Comparison of ENCODE assay signal across 9 cellular contexts in genomic region chr3:177781686-177782161, GRCh38.
DNase-seq lines count a peak whose midpoint lies in the region; ATAC-seq, FAIRE-seq and TF ChIP-seq lines count a peak whose summit lies in the region.
"Had no signal": no experiment of that assay in that cellular context is flagged by ENCODE, and none has a peak within 500 bp of the region (broad histone marks: within the 10 kb centered on the region; RNA-seq: fewer than 3 reads in every experiment).

No MANE protein-coding gene starts in this region.

- peaks cover 12% of the 10 kb centered on the region for H3K4me1 Mint-ChIP-seq in stimulated activated memory B cell treated with anti-CD40 and anti-IgM and Interleukin-4, amounts not matched to agents 10 μg/mL and 1 μg/mL and 100 μg/mL, for 72 hours
- peaks cover 23% of the 10 kb centered on the region for H3K4me1 Mint-ChIP-seq in activated naive CD8-positive, alpha-beta T cell treated with anti-CD3 and anti-CD28 coated beads, Interleukin-2, amount 50 U/mL, for 24 hours

- ATAC-seq in stimulated activated memory B cell treated with anti-CD40 and anti-IgM and Interleukin-4, amounts not matched to agents 10 μg/mL and 1 μg/mL and 100 μg/mL, for 72 hours, result no peak
- no peak for ATAC-seq in activated naive CD8-positive, alpha-beta T cell treated with anti-CD3 and anti-CD28 coated beads, Interleukin-2, amount 50 U/mL, for 24 hours

- POLR2A ChIA-PET in GM10248 (lab: Yijun Ruan, JAX), result no interaction called here

- H3K4me1 ChIP-seq in GM23248 (ENCODE audit: insufficient read depth), result peaks cover 21% of the 10 kb centered on the region

- H3K9me2 ChIP-seq in GM23248 (ENCODE audit: insufficient read depth), result no peaks in the 10 kb centered on the region

- DNase-seq in GM23248, result peak; percentile 24
- peak; percentile 88 for DNase-seq in iris pigment epithelial cell (ENCODE audit: low read depth)
- no peak for DNase-seq in SK-N-DZ (ENCODE audit: low spot score)
- DNase-seq in GM10248 (ENCODE audit: extremely low spot score), result no peak
- DNase-seq in urothelium cell line (ENCODE audit: low spot score), result no peak
- DNase-seq in activated naive CD8-positive, alpha-beta T cell treated with anti-CD3 and anti-CD28 coated beads, Interleukin-2, amount 50 U/mL, for 24 hours, result no peak
- DNase-seq: NCI-H774 had no signal

- WGBS in GM23248 (ENCODE audit: low coverage in 1 of 2, low lambda C conversion rate in 2 of 2, missing lambda C conversion rate in 2 of 2), 2 experiments, result 12 to 16% methylated on average over 3 of the region's 3 CpGs

- H3K27me3 ChIP-seq in GM23248 (replicated peaks; ENCODE audit: insufficient read depth), result no peaks in the 10 kb centered on the region

- H3K36me3 ChIP-seq in GM23248 (ENCODE audit: low read depth), result no peaks in the 10 kb centered on the region

- H3K9me3 Mint-ChIP-seq in stimulated activated memory B cell treated with anti-CD40 and anti-IgM and Interleukin-4, amounts not matched to agents 10 μg/mL and 1 μg/mL and 100 μg/mL, for 72 hours, result no peaks in the 10 kb centered on the region
- H3K9me3 Mint-ChIP-seq in activated naive CD8-positive, alpha-beta T cell treated with anti-CD3 and anti-CD28 coated beads, Interleukin-2, amount 50 U/mL, for 24 hours, result no peaks in the 10 kb centered on the region

- no peak overlapping the region for H3K4me3 Mint-ChIP-seq in stimulated activated memory B cell treated with anti-CD40 and anti-IgM and Interleukin-4, amounts not matched to agents 10 μg/mL and 1 μg/mL and 100 μg/mL, for 72 hours
- H3K4me3 Mint-ChIP-seq in activated naive CD8-positive, alpha-beta T cell treated with anti-CD3 and anti-CD28 coated beads, Interleukin-2, amount 50 U/mL, for 24 hours, result no peak overlapping the region

- no peak overlapping the region for H2AFZ ChIP-seq in GM23248

- H3K36me3 Mint-ChIP-seq in stimulated activated memory B cell treated with anti-CD40 and anti-IgM and Interleukin-4, amounts not matched to agents 10 μg/mL and 1 μg/mL and 100 μg/mL, for 72 hours, result no peaks in the 10 kb centered on the region
- no peaks in the 10 kb centered on the region for H3K36me3 Mint-ChIP-seq in activated naive CD8-positive, alpha-beta T cell treated with anti-CD3 and anti-CD28 coated beads, Interleukin-2, amount 50 U/mL, for 24 hours (ENCODE audit: low read depth)

- no peak for FAIRE-seq in urothelium cell line (lab: Jason Lieb, UNC)

- H3F3A ChIP-seq in GM23248 (ENCODE audit: insufficient read depth), result no peaks in the 10 kb centered on the region

- H3K9me3 ChIP-seq in GM23248 (ENCODE audit: low read depth), result no peaks in the 10 kb centered on the region

- no peak overlapping the region for H3K4me3 ChIP-seq in GM23248

- CTCF ChIA-PET in GM10248 (lab: Yijun Ruan, JAX), result no interaction called here

- no peaks in the 10 kb centered on the region for H3K79me2 ChIP-seq in GM23248 (ENCODE audit: insufficient read depth)

- no peak for TF ChIP-seq CTCF in GM10248 (IDR thresholded peaks at IDR 0.05; ENCODE audit: control extremely low read depth, extremely low read depth, low read depth, missing control alignments)

- no peak overlapping the region for H3K9ac ChIP-seq in GM23248

- H4K20me1 ChIP-seq in GM23248 (ENCODE audit: insufficient read depth), result no peaks in the 10 kb centered on the region

- H3K27ac Mint-ChIP-seq in stimulated activated memory B cell treated with anti-CD40 and anti-IgM and Interleukin-4, amounts not matched to agents 10 μg/mL and 1 μg/mL and 100 μg/mL, for 72 hours, result peak overlapping the region; percentile 42
- no peak overlapping the region for H3K27ac Mint-ChIP-seq in activated naive CD8-positive, alpha-beta T cell treated with anti-CD3 and anti-CD28 coated beads, Interleukin-2, amount 50 U/mL, for 24 hours

- no peak overlapping the region for H3K4me2 ChIP-seq in GM23248 (ENCODE audit: unreplicated experiment)

- in situ Hi-C loops in GM23248 (cut with MboI), result no loop called here

- H3K27ac ChIP-seq in GM23248 (no peak overlapping the region), angular gyrus (ENCODE audit: low read depth, low read length) (peak overlapping the region; percentile 4)

- H3K27me3 Mint-ChIP-seq in stimulated activated memory B cell treated with anti-CD40 and anti-IgM and Interleukin-4, amounts not matched to agents 10 μg/mL and 1 μg/mL and 100 μg/mL, for 72 hours, result no peaks in the 10 kb centered on the region
- no peaks in the 10 kb centered on the region for H3K27me3 Mint-ChIP-seq in activated naive CD8-positive, alpha-beta T cell treated with anti-CD3 and anti-CD28 coated beads, Interleukin-2, amount 50 U/mL, for 24 hours

Comparison
In these comparisons a context has a peak if more than half of its experiments do, and no peak if none do; other contexts are left out.
1. DNase-seq: peak in GM23248 (single experiment) and iris pigment epithelial cell (single experiment); none in SK-N-DZ (single experiment), GM10248 (single experiment), urothelium cell line (single experiment) and activated naive CD8-positive, alpha-beta T cell treated with anti-CD3 and anti-CD28 coated beads, Interleukin-2, amount 50 U/mL, for 24 hours (single experiment).